Comparison of ENCODE assay signal across 1 cellular context in genomic region chr14:58904771-58905170, GRCh38.
TF ChIP-seq lines count a peak whose summit lies in the region.

No MANE protein-coding gene starts in this region.

TF ChIP-seq in SK-N-SH treated with all-trans-retinoic acid at 6 μM for 48 hours, 23 proteins besides CTCF, POLR2A, EP300 and RAD21 (continued from another document):
- TF ChIP-seq POU6F1 (CRISPR knock-in tag; IDR thresholded peaks at IDR 0.05; ENCODE audit: borderline replicate concordance, low read depth), result no peak
- TF ChIP-seq RARB (CRISPR knock-in tag; IDR thresholded peaks at IDR 0.05), result no peak
- no peak for TF ChIP-seq ZNF8 (CRISPR knock-in tag; IDR thresholded peaks at IDR 0.05)
- TF ChIP-seq PPARA (CRISPR knock-in tag; IDR thresholded peaks at IDR 0.05; ENCODE audit: borderline replicate concordance), result no peak
- TF ChIP-seq TCF4 (CRISPR knock-in tag; IDR thresholded peaks at IDR 0.05; ENCODE audit: borderline replicate concordance), result no peak
- no peak for TF ChIP-seq ISL1 (CRISPR knock-in tag; IDR thresholded peaks at IDR 0.05)
